Comparison of ENCODE assay signal across 16 cellular contexts in the genomic region with DNA sequence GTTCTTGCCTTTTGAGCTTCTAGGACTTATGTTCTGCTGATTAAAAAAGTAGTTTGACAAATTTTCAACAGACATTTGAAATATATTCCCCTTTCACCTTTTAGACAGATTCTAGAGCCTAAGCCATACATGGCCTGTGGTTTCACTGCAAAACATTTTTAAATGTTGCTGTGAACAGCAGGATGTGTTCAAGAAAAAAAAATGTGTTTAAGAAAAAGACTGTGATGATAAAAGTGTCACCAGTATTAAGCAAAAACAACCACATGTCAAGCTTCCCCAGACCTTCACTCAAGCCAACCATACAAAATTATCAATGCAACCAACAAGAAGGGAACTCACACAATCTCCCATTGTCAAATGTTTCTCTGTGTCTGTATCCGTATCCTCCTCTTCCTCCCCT.
DNase-seq lines count a peak whose midpoint lies in the region; ATAC-seq, FAIRE-seq and TF ChIP-seq lines count a peak whose summit lies in the region.
"Had no signal": no experiment of that assay in that cellular context is flagged by ENCODE, and none has a peak within 500 bp of the region (broad histone marks: within the 10 kb centered on the region; RNA-seq: fewer than 3 reads in every experiment).

No MANE protein-coding gene starts in this region.

- FAIRE-seq in HTR-8/SVneo (lab: Jason Lieb, UNC) = no peak
- FAIRE-seq: D721Med had no signal

- peaks cover 48% of the 10 kb centered on the region for H3K4me1 ChIP-seq in DND-41 (ENCODE audit: insufficient read depth, low read length)
- no peaks in the 10 kb centered on the region for H3K4me1 ChIP-seq in Peyer's patch
- H3K4me1 ChIP-seq: HAP-1 had no signal

- H3K4me3 Mint-ChIP-seq in immature natural killer cell (peak overlapping the region in 4 of 5 donors; percentile 19 to 63 (median 48)), progenitor cell of endocrine pancreas (ENCODE audit: low read depth) (no peak overlapping the region)
- no peak overlapping the region for H3K4me3 Mint-ChIP-seq in natural killer cell treated with Interleukin-12 subunit alpha and Interleukin-12 subunit beta and Interleukin-15 and Interleukin-18, amount 100 ng/mL, for 72 hours
- H3K4me3 Mint-ChIP-seq: B cell; CD4-positive, alpha-beta T cell had no signal

- no peak overlapping the region for H3K4me3 ChIP-seq in DND-41 (ENCODE audit: low read depth in 1 of 2, low read length in 2 of 2)
- no peak overlapping the region for H3K4me3 ChIP-seq in Peyer's patch
- H3K4me3 ChIP-seq: HAP-1 had no signal

- DNase-seq in DND-41 (no peak), immature natural killer cell (peak; percentile 20 to 29 (median 26)), progenitor cell of endocrine pancreas (ENCODE audit: low spot score, unreplicated experiment) (no peak), Peyer's patch (no peak), GM19240 (ENCODE audit: insufficient read length, low spot score) (no peak), HTR-8/SVneo (ENCODE audit: insufficient read length, low spot score) (no peak)
- DNase-seq in natural killer cell treated with Interleukin-12 subunit alpha and Interleukin-12 subunit beta and Interleukin-15 and Interleukin-18, amount 100 ng/mL, for 72 hours (ENCODE audit: low spot score) = no peak
- DNase-seq: Caco-2; CD4-positive, alpha-beta T cell; GF-D8; KG1 had no signal

- peak overlapping the region; percentile 24 for H3K27ac ChIP-seq in DND-41 (ENCODE audit: low read length)
- H3K27ac ChIP-seq in Peyer's patch = no peak overlapping the region
- H3K27ac ChIP-seq: C4-2B had no signal

- H3K9ac ChIP-seq in DND-41 (ENCODE audit: low read depth, low read length) = no peak overlapping the region

- peaks cover 52 to 53% of the 10 kb centered on the region in 2 donors for H3K4me1 Mint-ChIP-seq in immature natural killer cell
- peaks cover 6 to 26% of the 10 kb centered on the region in 2 donors for H3K4me1 Mint-ChIP-seq in natural killer cell treated with Interleukin-12 subunit alpha and Interleukin-12 subunit beta and Interleukin-15 and Interleukin-18, amount 100 ng/mL, for 72 hours (ENCODE audit: low read depth in 2 of 2)
- H3K4me1 Mint-ChIP-seq in progenitor cell of endocrine pancreas (ENCODE audit: low read depth) = peaks cover 24% of the 10 kb centered on the region

- H3K79me2 ChIP-seq in DND-41 (ENCODE audit: insufficient read depth, low read length) = no peaks in the 10 kb centered on the region

- no peaks in the 10 kb centered on the region for H3K27me3 ChIP-seq in DND-41 (ENCODE audit: insufficient read depth, low read length, poor library complexity)
- H3K27me3 ChIP-seq in Peyer's patch = no peaks in the 10 kb centered on the region

- no peak overlapping the region for H3K4me2 ChIP-seq in DND-41 (ENCODE audit: insufficient read depth, low read length)

- ATAC-seq in DND-41 (ENCODE audit: insufficient read depth, low read depth) (0 out of 3 replicates have a peak, but pooled peaks have one; percentile 16), HG03039 (IDR thresholded peaks at IDR 0.05; ENCODE audit: unreplicated experiment) (no peak)
- ATAC-seq in natural killer cell treated with Interleukin-12 subunit alpha and Interleukin-12 subunit beta and Interleukin-15 and Interleukin-18, amount 100 ng/mL, for 72 hours = no peak

- peaks cover 0 to 5% (median 0%) of the 10 kb centered on the region in 3 donors for H3K27me3 Mint-ChIP-seq in immature natural killer cell (ENCODE audit: low read depth in 3 of 3)
- H3K27me3 Mint-ChIP-seq in natural killer cell treated with Interleukin-12 subunit alpha and Interleukin-12 subunit beta and Interleukin-15 and Interleukin-18, amount 100 ng/mL, for 72 hours = peaks cover 0 to 7% of the 10 kb centered on the region in 2 donors
- peaks cover 21% of the 10 kb centered on the region for H3K27me3 Mint-ChIP-seq in progenitor cell of endocrine pancreas

- TF ChIP-seq CTCF in DND-41 (IDR thresholded peaks at IDR 0.05; ENCODE audit: borderline replicate concordance, extremely low read depth, low read length, poor library complexity, severe bottlenecking) (no peak), progenitor cell of endocrine pancreas (IDR thresholded peaks at IDR 0.05; ENCODE audit: unreplicated experiment) (no peak), Peyer's patch (IDR thresholded peaks at IDR 0.05) (no peak)

- H3K36me3 Mint-ChIP-seq in immature natural killer cell (no peaks in the 10 kb centered on the region), progenitor cell of endocrine pancreas (ENCODE audit: insufficient read depth) (peaks cover 4% of the 10 kb centered on the region)
- H3K36me3 Mint-ChIP-seq in natural killer cell treated with Interleukin-12 subunit alpha and Interleukin-12 subunit beta and Interleukin-15 and Interleukin-18, amount 100 ng/mL, for 72 hours = no peaks in the 10 kb centered on the region

- H2AFZ ChIP-seq in DND-41 (ENCODE audit: low read depth, low read length) = no peak overlapping the region

- no peaks in the 10 kb centered on the region for H3K9me3 ChIP-seq in DND-41 (ENCODE audit: insufficient read depth, low read length, severe bottlenecking)
- no peaks in the 10 kb centered on the region for H3K9me3 ChIP-seq in Peyer's patch
- H3K9me3 ChIP-seq: Caco-2, HAP-1 had no signal

- no peaks in the 10 kb centered on the region for H4K20me1 ChIP-seq in DND-41 (ENCODE audit: insufficient read depth, low read length)

- H3K9me3 Mint-ChIP-seq in immature natural killer cell = no peaks in the 10 kb centered on the region
- no peaks in the 10 kb centered on the region for H3K9me3 Mint-ChIP-seq in natural killer cell treated with Interleukin-12 subunit alpha and Interleukin-12 subunit beta and Interleukin-15 and Interleukin-18, amount 100 ng/mL, for 72 hours
- no peaks in the 10 kb centered on the region for H3K9me3 Mint-ChIP-seq in progenitor cell of endocrine pancreas (ENCODE audit: low read depth)
- H3K9me3 Mint-ChIP-seq: CD4-positive, alpha-beta T cell had no signal

- no peak for TF ChIP-seq POLR2A in Peyer's patch (IDR thresholded peaks at IDR 0.05)

- H3K36me3 ChIP-seq in DND-41 (ENCODE audit: insufficient read depth, low read length) (no peaks in the 10 kb centered on the region), Peyer's patch (no peaks in the 10 kb centered on the region)
- H3K36me3 ChIP-seq: HAP-1 had no signal

- H3K27ac Mint-ChIP-seq in immature natural killer cell = peak overlapping the region; percentile 3 to 69 (median 32)
- H3K27ac Mint-ChIP-seq in natural killer cell treated with Interleukin-12 subunit alpha and Interleukin-12 subunit beta and Interleukin-15 and Interleukin-18, amount 100 ng/mL, for 72 hours = peak overlapping the region; percentile 15 to 66
- H3K27ac Mint-ChIP-seq in progenitor cell of endocrine pancreas = peak overlapping the region; percentile 39
- H3K27ac Mint-ChIP-seq: B cell; CD4-positive, alpha-beta T cell had no signal

Comparison
In these comparisons a context has a peak if more than half of its experiments do, and no peak if none do; other contexts are left out.
1. DNase-seq: peak in immature natural killer cell (3 of 3); none in DND-41 (single experiment), natural killer cell treated with Interleukin-12 subunit alpha and Interleukin-12 subunit beta and Interleukin-15 and Interleukin-18, amount 100 ng/mL, for 72 hours (single experiment), progenitor cell of endocrine pancreas (single experiment), Peyer's patch (0 of 3), GM19240 (single experiment) and HTR-8/SVneo (single experiment).
2. H3K4me3 Mint-ChIP-seq: peak in immature natural killer cell (4 of 5); none in natural killer cell treated with Interleukin-12 subunit alpha and Interleukin-12 subunit beta and Interleukin-15 and Interleukin-18, amount 100 ng/mL, for 72 hours (single experiment) and progenitor cell of endocrine pancreas (single experiment).
3. Peak in every context shown above with its lines, with median percentiles within 50 percentile points of each other: H3K27ac Mint-ChIP-seq.